20 cellular contexts compared by ENCODE assay signal in the genomic region with DNA sequence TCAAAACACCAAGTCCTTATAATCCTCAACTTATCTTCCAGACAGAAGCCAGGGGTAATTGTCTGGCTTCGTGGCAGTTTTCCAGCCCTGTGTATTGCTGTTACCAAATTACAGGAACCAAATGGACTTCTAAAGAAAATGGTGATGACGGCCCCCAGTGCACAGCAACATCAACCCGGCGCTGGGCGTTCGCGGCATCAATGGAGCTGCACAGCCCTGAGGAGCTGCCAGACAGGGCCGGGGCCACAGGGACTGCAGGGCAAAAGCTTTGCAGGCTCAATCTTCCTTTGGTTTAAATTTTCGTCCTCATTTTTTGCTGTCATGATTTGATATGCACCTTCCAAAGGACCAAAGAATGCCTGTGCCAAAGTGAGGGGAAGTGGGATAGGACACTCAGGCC.
"Had no signal": no experiment of that assay in that cellular context is flagged by ENCODE, and none has a peak within 500 bp of the region (broad histone marks: within the 10 kb centered on the region; RNA-seq: fewer than 3 reads in every experiment).

No MANE protein-coding gene starts in this region.

- H3K36me3 ChIP-seq: right atrium auricular region, upper lobe of left lung had no signal

- H3K27me3 Mint-ChIP-seq: activated CD4-positive, alpha-beta memory T cell treated with anti-CD3 and anti-CD28 coated beads for 36 hours; activated CD4-positive, alpha-beta T cell treated with anti-CD3 and anti-CD28 coated beads for 36 hours; activated CD8-positive, alpha-beta memory T cell treated with anti-CD3 and anti-CD28 coated beads, Interleukin-2, amount 10 ng/mL, durations not matched to agents 7 days and 5 days; activated naive CD8-positive, alpha-beta T cell treated with anti-CD3 and anti-CD28 coated beads, Interleukin-2, amount 50 U/mL, for 24 hours; dendritic cell treated with granulocyte-macrophage colony-stimulating factor and Interleukin-4, amounts not matched to agents 40 ng/mL and 50 ng/mL, for 4 days; effector memory CD8-positive, alpha-beta T cell; naive B cell had no signal

- ATAC-seq: activated CD4-positive, alpha-beta T cell treated with anti-CD3 and anti-CD28 coated beads for 36 hours; activated CD8-positive, alpha-beta memory T cell treated with anti-CD3 and anti-CD28 coated beads, Interleukin-2, amount 10 ng/mL, durations not matched to agents 7 days and 5 days; activated naive CD8-positive, alpha-beta T cell treated with anti-CD3 and anti-CD28 coated beads, Interleukin-2, amount 50 U/mL, for 24 hours; activated T-cell treated with anti-CD3 and anti-CD28 coated beads, Interleukin-2, amount 50 U/mL, for 4 hours; effector memory CD8-positive, alpha-beta T cell; left colon had no signal

- H3K9me3 Mint-ChIP-seq: activated CD4-positive, alpha-beta memory T cell treated with anti-CD3 and anti-CD28 coated beads for 36 hours; activated naive CD8-positive, alpha-beta T cell treated with anti-CD3 and anti-CD28 coated beads, Interleukin-2, amount 50 U/mL, for 24 hours; activated T-cell treated with anti-CD3 and anti-CD28 coated beads, Interleukin-2, amount 50 U/mL, for 4 hours; dendritic cell treated with granulocyte-macrophage colony-stimulating factor and Interleukin-4, amounts not matched to agents 40 ng/mL and 50 ng/mL, for 4 days; effector memory CD8-positive, alpha-beta T cell had no signal

- H3K4me3 Mint-ChIP-seq: activated CD4-positive, alpha-beta memory T cell treated with anti-CD3 and anti-CD28 coated beads for 36 hours; activated CD4-positive, alpha-beta T cell treated with anti-CD3 and anti-CD28 coated beads for 36 hours; activated CD8-positive, alpha-beta memory T cell treated with anti-CD3 and anti-CD28 coated beads, Interleukin-2, amount 10 ng/mL, durations not matched to agents 7 days and 5 days; activated naive CD8-positive, alpha-beta T cell treated with anti-CD3 and anti-CD28 coated beads, Interleukin-2, amount 50 U/mL, for 24 hours; activated T-cell treated with anti-CD3 and anti-CD28 coated beads, Interleukin-2, amount 50 U/mL, for 4 hours; dendritic cell treated with granulocyte-macrophage colony-stimulating factor and Interleukin-4, amounts not matched to agents 40 ng/mL and 50 ng/mL, for 4 days; effector memory CD8-positive, alpha-beta T cell; naive B cell had no signal

- H3K27ac Mint-ChIP-seq: activated CD4-positive, alpha-beta memory T cell treated with anti-CD3 and anti-CD28 coated beads for 36 hours; activated CD4-positive, alpha-beta T cell treated with anti-CD3 and anti-CD28 coated beads for 36 hours; activated CD8-positive, alpha-beta memory T cell treated with anti-CD3 and anti-CD28 coated beads, Interleukin-2, amount 10 ng/mL, durations not matched to agents 7 days and 5 days; activated naive CD8-positive, alpha-beta T cell treated with anti-CD3 and anti-CD28 coated beads, Interleukin-2, amount 50 U/mL, for 24 hours; dendritic cell treated with granulocyte-macrophage colony-stimulating factor and Interleukin-4, amounts not matched to agents 40 ng/mL and 50 ng/mL, for 4 days; progenitor cell of endocrine pancreas had no signal

- H3K36me3 Mint-ChIP-seq: activated CD4-positive, alpha-beta memory T cell treated with anti-CD3 and anti-CD28 coated beads for 36 hours; activated CD8-positive, alpha-beta memory T cell treated with anti-CD3 and anti-CD28 coated beads, Interleukin-2, amount 10 ng/mL, durations not matched to agents 7 days and 5 days; naive B cell had no signal

- H3K4me3 ChIP-seq: right atrium auricular region, skin epidermis, upper lobe of left lung had no signal

- DNase-seq: activated CD4-positive, alpha-beta memory T cell treated with anti-CD3 and anti-CD28 coated beads for 36 hours; activated CD4-positive, alpha-beta T cell treated with anti-CD3 and anti-CD28 coated beads for 36 hours; activated CD8-positive, alpha-beta memory T cell treated with anti-CD3 and anti-CD28 coated beads, Interleukin-2, amount 10 ng/mL, durations not matched to agents 7 days and 5 days; activated naive CD8-positive, alpha-beta T cell treated with anti-CD3 and anti-CD28 coated beads, Interleukin-2, amount 50 U/mL, for 24 hours; activated T-cell treated with anti-CD3 and anti-CD28 coated beads, Interleukin-2, amount 50 U/mL, for 4 hours; cerebellar nuclear complex; effector memory CD8-positive, alpha-beta T cell; foreskin melanocyte; naive B cell; nucleus accumbens; stimulated activated CD4-positive, alpha-beta T cell treated with anti-CD3 and anti-CD28 coated beads, Interleukin-4, amount 100 ng/mL, for 24 hours; stimulated activated naive CD4-positive, alpha-beta T cell treated with Interleukin-2 at 50 U/mL for 16 hours; substantia nigra; upper lobe of left lung had no signal

- H3K27ac ChIP-seq: epithelial cell of prostate, right atrium auricular region, skin epidermis, upper lobe of left lung had no signal

- H3K27me3 ChIP-seq: right atrium auricular region, upper lobe of left lung had no signal

- H3K4me1 Mint-ChIP-seq: activated CD4-positive, alpha-beta T cell treated with anti-CD3 and anti-CD28 coated beads for 36 hours; activated CD8-positive, alpha-beta memory T cell treated with anti-CD3 and anti-CD28 coated beads, Interleukin-2, amount 10 ng/mL, durations not matched to agents 7 days and 5 days; activated naive CD8-positive, alpha-beta T cell treated with anti-CD3 and anti-CD28 coated beads, Interleukin-2, amount 50 U/mL, for 24 hours had no signal

- H3K9me3 ChIP-seq: right atrium auricular region, upper lobe of left lung had no signal

- H3K4me1 ChIP-seq: right atrium auricular region, upper lobe of left lung had no signal
